ENCODE assay signal across 12 cellular contexts in genomic region chr6:13413466-13413862, GRCh38.
A peak's percentile ranks its signal among the peaks of the same experiment; 100 is the strongest.
DNase-seq lines count a peak whose midpoint lies in the region; ATAC-seq and TF ChIP-seq lines count a peak whose summit lies in the region.
"Had no signal": no experiment of that assay in that cellular context is flagged by ENCODE, and none has a peak within 500 bp of the region (broad histone marks: within the 10 kb centered on the region; RNA-seq: fewer than 3 reads in every experiment).

No MANE protein-coding gene starts in this region.

- H3K27ac ChIP-seq in left lung (peak overlapping the region in 1 of 2 donors; percentile 68), thoracic aorta (peak overlapping the region; percentile 97)
- H3K27ac ChIP-seq: epithelial cell of prostate had no signal

- peak; percentile 49 for ATAC-seq in left lung
- ATAC-seq in thoracic aorta (ENCODE audit: insufficient number of reproducible peaks, low FRiP score, low read depth): peak; percentile 72
- no peak for ATAC-seq in GM18873 (IDR thresholded peaks at IDR 0.05; ENCODE audit: low FRiP score, unreplicated experiment)
- no peak for ATAC-seq in HG03039 (IDR thresholded peaks at IDR 0.05; ENCODE audit: unreplicated experiment)

- no peak for TF ChIP-seq CTCF in endothelial cell (IDR thresholded peaks at IDR 0.05; ENCODE audit: unreplicated experiment)
- TF ChIP-seq CTCF in left lung (IDR thresholded peaks at IDR 0.05): no peak
- no peak for TF ChIP-seq CTCF in thoracic aorta (IDR thresholded peaks at IDR 0.05)

- H3K27me3 ChIP-seq in left lung (no peaks in the 10 kb centered on the region), thoracic aorta (replicated peaks; ENCODE audit: insufficient read depth) (no peaks in the 10 kb centered on the region)

- H3K4me1 Mint-ChIP-seq in endothelial cell (ENCODE audit: unreplicated experiment): peaks cover 62% of the 10 kb centered on the region

- H3K36me3 ChIP-seq in left lung (no peaks in the 10 kb centered on the region), thoracic aorta (no peaks in the 10 kb centered on the region)

- intact Hi-C loops in left lung (cut with DNase I): no loop called here

- H3K4me1 ChIP-seq in left lung (peaks cover 0 to 51% of the 10 kb centered on the region in 2 donors), thoracic aorta (ENCODE audit: control insufficient read depth in 1 of 2, low read depth in 2 of 2) (peaks cover 23 to 62% of the 10 kb centered on the region in 2 donors)

- H3K9me3 ChIP-seq in left lung (no peaks in the 10 kb centered on the region), thoracic aorta (no peaks in the 10 kb centered on the region)

- peak overlapping the region; percentile 77 for H3K27ac Mint-ChIP-seq in endothelial cell (ENCODE audit: unreplicated experiment)

- no peaks in the 10 kb centered on the region for H3K9me3 Mint-ChIP-seq in endothelial cell (ENCODE audit: unreplicated experiment)

- peak overlapping the region; percentile 69 for H3K4me3 Mint-ChIP-seq in endothelial cell (ENCODE audit: unreplicated experiment)

- no peak overlapping the region for H3K4me3 ChIP-seq in left lung
- no peak overlapping the region for H3K4me3 ChIP-seq in thoracic aorta

- H3K36me3 Mint-ChIP-seq in endothelial cell (ENCODE audit: low read depth, unreplicated experiment): peaks cover 18% of the 10 kb centered on the region

- peaks cover 8% of the 10 kb centered on the region for H3K27me3 Mint-ChIP-seq in endothelial cell (ENCODE audit: unreplicated experiment)

- peak; percentile 62; the same call in 1 of the 2 replicates for TF ChIP-seq EP300 in Ishikawa (IDR thresholded peaks at IDR 0.05; ENCODE audit: borderline replicate concordance)

- no peak for TF ChIP-seq RAD21 in Ishikawa (IDR thresholded peaks at IDR 0.05; ENCODE audit: low read depth)

- DNase-seq in endothelial cell (ENCODE audit: low spot score): no peak
- DNase-seq in left lung: no peak
- no peak for DNase-seq in thoracic aorta (ENCODE audit: low spot score)
- DNase-seq in SK-N-DZ (ENCODE audit: low spot score): no peak
- DNase-seq: activated T-cell treated with anti-CD3 and anti-CD28 coated beads, Interleukin-2, amount 50 U/mL, for 48 hours; NCI-H1092; NCI-H526; SIG-M5 had no signal

TF ChIP-seq in Ishikawa, 13 proteins besides CTCF, POLR2A, EP300 and RAD21:
- no peak for TF ChIP-seq REST (IDR thresholded peaks at IDR 0.05; ENCODE audit: low read depth)
- TF ChIP-seq TAF1 (IDR thresholded peaks at IDR 0.05; ENCODE audit: low read depth): 0 out of 2 replicates have a peak, but pooled peaks have one; percentile 1
- TF ChIP-seq EGR1 (IDR thresholded peaks at IDR 0.05): no peak
- TF ChIP-seq NFIC (IDR thresholded peaks at IDR 0.05): peak; percentile 68
- peak; percentile 77 for TF ChIP-seq TEAD4 (IDR thresholded peaks at IDR 0.05)
- TF ChIP-seq CEBPB (IDR thresholded peaks at IDR 0.05): peak; percentile 52; the same call in 1 of the 2 replicates
- no peak for TF ChIP-seq TCF12 (IDR thresholded peaks at IDR 0.05; ENCODE audit: low read depth)
- TF ChIP-seq FOXM1 (IDR thresholded peaks at IDR 0.05; ENCODE audit: borderline replicate concordance, low read depth): no peak
TF ChIP-seq in Ishikawa: peak in this region for 4.

Comparison
In these comparisons a context has a peak if more than half of its experiments do, and no peak if none do; other contexts are left out.
1. ATAC-seq: peak in left lung (single experiment) and thoracic aorta (single experiment); none in GM18873 (single experiment) and HG03039 (single experiment).